ENCODE assay signal across 12 cellular contexts in the genomic region with DNA sequence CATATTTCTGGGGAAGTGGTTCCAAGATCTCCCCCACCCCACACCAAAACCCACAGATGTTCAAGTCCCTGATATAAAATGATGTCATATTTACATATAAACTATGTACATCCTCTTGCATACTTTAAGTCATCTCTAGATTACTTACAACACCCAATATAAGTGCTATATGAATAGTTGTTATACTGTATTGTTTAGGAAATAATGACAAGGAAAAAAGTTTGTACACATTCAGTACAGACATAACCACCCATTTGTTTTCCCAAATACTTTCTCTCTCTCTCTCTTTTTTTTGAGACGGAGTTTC. TPM values are rescaled to one million over a fixed set of nuclear protein-coding genes. Genes with fewer than 3 reads are reported as not detected.
DNase-seq lines count a peak whose midpoint lies in the region; ATAC-seq and TF ChIP-seq lines count a peak whose summit lies in the region.
"Had no signal": no experiment of that assay in that cellular context is flagged by ENCODE, and none has a peak within 500 bp of the region (broad histone marks: within the 10 kb centered on the region; RNA-seq: fewer than 3 reads in every experiment).

No MANE protein-coding gene starts in this region.

- DNase-seq in cardiac muscle cell (ENCODE audit: low read depth in 1 of 2, low spot score in 1 of 2): no peak
- DNase-seq in right atrium auricular region (ENCODE audit: low spot score): no peak
- no peak for DNase-seq in activated CD8-positive, alpha-beta T cell treated with anti-CD3 and anti-CD28 coated beads, Interleukin-2, amount 10 ng/mL, durations not matched to agents 7 days and 5 days
- DNase-seq in immature natural killer cell: no peak
- no peak for DNase-seq in transverse colon
- no peak for DNase-seq in medulla oblongata (ENCODE audit: extremely low spot score)
- DNase-seq in superior temporal gyrus (ENCODE audit: extremely low spot score): no peak
- DNase-seq in NCI-H187 (lab: John Stamatoyannopoulos, UW): no peak
- DNase-seq: left cardiac atrium; ovary; Right ventricle myocardium superior; stimulated activated CD8-positive, alpha-beta memory T cell treated with anti-CD3 and anti-CD28 coated beads, Interleukin-4, amount 100 ng/mL, for 48 hours had no signal

- H3K36me3 ChIP-seq in cardiac muscle cell (no peaks in the 10 kb centered on the region), right atrium auricular region (no peaks in the 10 kb centered on the region), transverse colon (no peaks in the 10 kb centered on the region)
- H3K36me3 ChIP-seq: ovary had no signal

- H3K9me3 Mint-ChIP-seq in activated CD8-positive, alpha-beta T cell treated with anti-CD3 and anti-CD28 coated beads, Interleukin-2, amount 10 ng/mL, durations not matched to agents 7 days and 5 days (ENCODE audit: insufficient read depth): no peaks in the 10 kb centered on the region
- H3K9me3 Mint-ChIP-seq in immature natural killer cell: no peaks in the 10 kb centered on the region

- intact Hi-C loops in transverse colon (cut with DNase I; ENCODE audit: low total_unique reads): no loop called here

- no peaks in the 10 kb centered on the region for H3K9me3 ChIP-seq in cardiac muscle cell (ENCODE audit: low read depth)
- H3K9me3 ChIP-seq in right atrium auricular region: no peaks in the 10 kb centered on the region
- H3K9me3 ChIP-seq in transverse colon: no peaks in the 10 kb centered on the region
- H3K9me3 ChIP-seq: ovary had no signal

- 92 to 100% methylated on average over 1 of the region's 1 CpG for WGBS in transverse colon (ENCODE audit: low coverage in 1 of 2), 2 donors

- no peak overlapping the region for H3K4me3 Mint-ChIP-seq in activated CD8-positive, alpha-beta T cell treated with anti-CD3 and anti-CD28 coated beads, Interleukin-2, amount 10 ng/mL, durations not matched to agents 7 days and 5 days
- H3K4me3 Mint-ChIP-seq in immature natural killer cell: no peak overlapping the region

- H3K36me3 Mint-ChIP-seq in activated CD8-positive, alpha-beta T cell treated with anti-CD3 and anti-CD28 coated beads, Interleukin-2, amount 10 ng/mL, durations not matched to agents 7 days and 5 days (ENCODE audit: low read depth): peaks cover 2% of the 10 kb centered on the region
- no peaks in the 10 kb centered on the region for H3K36me3 Mint-ChIP-seq in immature natural killer cell

- ATAC-seq in activated CD8-positive, alpha-beta T cell treated with anti-CD3 and anti-CD28 coated beads, Interleukin-2, amount 10 ng/mL, durations not matched to agents 7 days and 5 days: no peak
- ATAC-seq: left cardiac atrium had no signal

- CTCF ChIA-PET in activated CD8-positive, alpha-beta T cell treated with anti-CD3 and anti-CD28 coated beads, Interleukin-2, amount 10 ng/mL, durations not matched to agents 7 days and 5 days (lab: Charles Lee): interaction anchor here (1.2 to 2.8 kb wide), 3 partner anchors 43 to 342 kb away, joined by 4 to 7 read pairs (median 6); a partner anchor contains a TSS

- H3K27me3 ChIP-seq in cardiac muscle cell: no peaks in the 10 kb centered on the region
- H3K27me3 ChIP-seq in right atrium auricular region: no peaks in the 10 kb centered on the region
- no peaks in the 10 kb centered on the region for H3K27me3 ChIP-seq in transverse colon
- H3K27me3 ChIP-seq: ovary had no signal

- peak overlapping the region; percentile 16 for H3K27ac Mint-ChIP-seq in activated CD8-positive, alpha-beta T cell treated with anti-CD3 and anti-CD28 coated beads, Interleukin-2, amount 10 ng/mL, durations not matched to agents 7 days and 5 days
- H3K27ac Mint-ChIP-seq in immature natural killer cell: peak overlapping the region in 5 of 6 donors; percentile 0 to 79 (median 13)

- H3K4me3 ChIP-seq in cardiac muscle cell: no peak overlapping the region
- no peak overlapping the region for H3K4me3 ChIP-seq in right atrium auricular region
- no peak overlapping the region for H3K4me3 ChIP-seq in transverse colon
- H3K4me3 ChIP-seq: ovary had no signal

- no peak for TF ChIP-seq POLR2A in transverse colon (IDR thresholded peaks at IDR 0.05)

- peak overlapping the region; percentile 61 for H3K27ac ChIP-seq in cardiac muscle cell
- no peak overlapping the region for H3K27ac ChIP-seq in right atrium auricular region
- peak overlapping the region; percentile 46 to 75 (median 70) for H3K27ac ChIP-seq in transverse colon
- H3K27ac ChIP-seq: ovary had no signal

- in situ Hi-C loops in transverse colon (cut with MboI; ENCODE audit: low pct_ligation_motif_present in 1 of 4, low pct_unique_long_range_greater_than_20kb in 1 of 4, low sequenced_read_pairs in 3 of 4): no loop called here

- peaks cover 9% of the 10 kb centered on the region for H3K4me1 ChIP-seq in cardiac muscle cell (ENCODE audit: low read depth)
- H3K4me1 ChIP-seq in right atrium auricular region: peaks cover 0 to 27% of the 10 kb centered on the region in 2 donors
- H3K4me1 ChIP-seq in transverse colon: peaks cover 6 to 16% (median 8%) of the 10 kb centered on the region in 4 donors

- H3K4me1 Mint-ChIP-seq in activated CD8-positive, alpha-beta T cell treated with anti-CD3 and anti-CD28 coated beads, Interleukin-2, amount 10 ng/mL, durations not matched to agents 7 days and 5 days (ENCODE audit: low read depth): peaks cover 18% of the 10 kb centered on the region
- H3K4me1 Mint-ChIP-seq in immature natural killer cell: peaks cover 17 to 29% of the 10 kb centered on the region in 2 donors

- TF ChIP-seq CTCF in cardiac muscle cell (IDR thresholded peaks at IDR 0.05; ENCODE audit: low read depth, low read length): no peak
- TF ChIP-seq CTCF in right atrium auricular region (IDR thresholded peaks at IDR 0.05): no peak
- TF ChIP-seq CTCF in transverse colon (IDR thresholded peaks at IDR 0.05): no peak

- no peak for TF ChIP-seq EP300 in transverse colon (IDR thresholded peaks at IDR 0.05; ENCODE audit: low read depth)

- POLR2A ChIA-PET in activated CD8-positive, alpha-beta T cell treated with anti-CD3 and anti-CD28 coated beads, Interleukin-2, amount 10 ng/mL, durations not matched to agents 7 days and 5 days (lab: Charles Lee): no interaction called here

- no peaks in the 10 kb centered on the region for H3K27me3 Mint-ChIP-seq in activated CD8-positive, alpha-beta T cell treated with anti-CD3 and anti-CD28 coated beads, Interleukin-2, amount 10 ng/mL, durations not matched to agents 7 days and 5 days (ENCODE audit: low read depth)
- H3K27me3 Mint-ChIP-seq in immature natural killer cell (ENCODE audit: low read depth in 3 of 3): no peaks in the 10 kb centered on the region

RNA-seq across cellular contexts. Expression of a gene that starts 11.5 kb away (rescaled TPM):
- total RNA-seq in cardiac muscle cell (78.1 and 103 TPM in 2 replicates), right atrium auricular region (10 to 100 TPM; 25.2 to 33.6 TPM), transverse colon (100 to 1,000 TPM in 3 of 4 donors, 10 to 100 TPM in 1; 51.2 to 318 (median 145) TPM)
- polyA plus RNA-seq in cardiac muscle cell (114 and 116 TPM in 2 replicates), immature natural killer cell (10 to 100 TPM; 30.9 to 38.8 (median 32.6) TPM)
- 10 to 100 TPM; 38.9 to 41.6 TPM for total RNA-seq in activated CD8-positive, alpha-beta T cell treated with anti-CD3 and anti-CD28 coated beads, Interleukin-2, amount 10 ng/mL, durations not matched to agents 7 days and 5 days

RNA-seq across cellular contexts. Expression of a gene that starts 42.7 kb away (rescaled TPM):
- total RNA-seq in cardiac muscle cell (14.5 and 29.0 TPM in 2 replicates), right atrium auricular region (10 to 100 TPM; 13.4 to 16.3 TPM), transverse colon (10 to 100 TPM; 16.5 to 96.7 (median 49.2) TPM)
- polyA plus RNA-seq in cardiac muscle cell (22.7 and 27.2 TPM in 2 replicates), immature natural killer cell (10 to 100 TPM; 20.0 to 29.5 (median 29.2) TPM)
- total RNA-seq in activated CD8-positive, alpha-beta T cell treated with anti-CD3 and anti-CD28 coated beads, Interleukin-2, amount 10 ng/mL, durations not matched to agents 7 days and 5 days: 10 to 100 TPM; 30.2 to 31.1 TPM

Comparison
In these comparisons a context has a peak if more than half of its experiments do, and no peak if none do; other contexts are left out.
1. H3K27ac ChIP-seq: peak in cardiac muscle cell (single experiment) and transverse colon (4 of 4); none in right atrium auricular region (0 of 2).